ENCODE assay signal across 1 cellular context in the genomic region with DNA sequence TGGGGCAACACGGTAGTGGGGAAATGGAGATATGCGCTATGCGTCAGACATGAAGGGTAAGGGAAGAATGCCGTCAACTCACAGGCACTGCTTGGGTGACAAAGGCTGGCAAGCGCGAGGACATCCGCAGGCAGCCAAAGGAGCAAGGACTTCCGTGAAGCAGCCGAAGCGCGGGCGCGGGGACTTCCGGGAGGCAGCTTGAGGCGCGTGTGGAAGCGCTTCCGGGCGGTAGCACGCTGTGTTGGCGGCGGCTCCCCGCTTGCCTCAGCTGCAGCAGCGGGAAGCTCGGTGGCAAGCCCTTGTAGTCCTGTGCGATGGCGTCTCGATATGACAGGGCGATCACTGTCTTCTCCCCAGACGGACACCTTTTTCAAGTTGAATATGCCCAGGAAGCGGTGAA.
TF ChIP-seq lines count a peak whose summit lies in the region.

A gene (plus strand): TSS at position 218 of the 400 bp plus-strand sequence. CDS start 97 bp downstream, at position 315.

TF ChIP-seq in HepG2, 621 proteins besides CTCF, POLR2A, EP300 and RAD21 (continued from another document):
- no peak for TF ChIP-seq MEF2D (CRISPR knock-in tag; IDR thresholded peaks at IDR 0.05)
- TF ChIP-seq FOXK1 (CRISPR knock-in tag; IDR thresholded peaks at IDR 0.05; ENCODE audit: borderline replicate concordance, low read depth), result no peak
- no peak for TF ChIP-seq SUZ12 (IDR thresholded peaks at IDR 0.05; ENCODE audit: low read depth, low read length)
- TF ChIP-seq ZNF136 (CRISPR knock-in tag; IDR thresholded peaks at IDR 0.05; ENCODE audit: low read depth), result no peak
- no peak for TF ChIP-seq RBFOX2 (IDR thresholded peaks at IDR 0.05; ENCODE audit: low read depth, low read length)
- TF ChIP-seq ZNF350 (CRISPR knock-in tag; IDR thresholded peaks at IDR 0.05; ENCODE audit: borderline replicate concordance, low read depth), result no peak
- TF ChIP-seq, protein P1, sequence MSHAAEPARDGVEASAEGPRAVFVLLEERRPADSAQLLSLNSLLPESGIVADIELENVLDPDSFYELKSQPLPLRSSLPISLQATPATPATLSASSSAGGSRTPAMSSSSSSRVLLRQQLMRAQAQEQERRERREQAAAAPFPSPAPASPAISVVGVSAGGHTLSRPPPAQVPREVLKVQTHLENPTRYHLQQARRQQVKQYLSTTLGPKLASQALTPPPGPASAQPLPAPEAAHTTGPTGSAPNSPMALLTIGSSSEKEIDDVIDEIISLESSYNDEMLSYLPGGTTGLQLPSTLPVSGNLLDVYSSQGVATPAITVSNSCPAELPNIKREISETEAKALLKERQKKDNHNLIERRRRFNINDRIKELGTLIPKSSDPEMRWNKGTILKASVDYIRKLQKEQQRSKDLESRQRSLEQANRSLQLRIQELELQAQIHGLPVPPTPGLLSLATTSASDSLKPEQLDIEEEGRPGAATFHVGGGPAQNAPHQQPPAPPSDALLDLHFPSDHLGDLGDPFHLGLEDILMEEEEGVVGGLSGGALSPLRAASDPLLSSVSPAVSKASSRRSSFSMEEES (CRISPR knock-in tag; IDR thresholded peaks at IDR 0.05), result no peak
- TF ChIP-seq ZNF891 (CRISPR knock-in tag; IDR thresholded peaks at IDR 0.05), result no peak
- TF ChIP-seq PAF1 (CRISPR knock-in tag; IDR thresholded peaks at IDR 0.05), result no peak
